1 cellular context compared by ENCODE assay signal in genomic region chr4:83728191-83728590, GRCh38.
TF ChIP-seq lines count a peak whose summit lies in the region.

No MANE protein-coding gene starts in this region.

TF ChIP-seq in K562, 482 proteins besides CTCF, POLR2A, EP300 and RAD21 (continued from another document and continues in another):
- TF ChIP-seq ZNF740 (CRISPR knock-in tag; IDR thresholded peaks at IDR 0.05): no peak
- peak in 1 of 2 experiments; percentile 62; a peak in 1 of 4 replicates for TF ChIP-seq ZNF740 (tag; IDR thresholded peaks at IDR 0.05)
- no peak for TF ChIP-seq ZC3H8 (IDR thresholded peaks at IDR 0.05)
- no peak for TF ChIP-seq CCNT2 (IDR thresholded peaks at IDR 0.05; ENCODE audit: borderline replicate concordance, extremely low read depth, insufficient read length, low read depth, low read length)
- TF ChIP-seq KDM4B (IDR thresholded peaks at IDR 0.05; ENCODE audit: borderline replicate concordance in 2 of 2, low read depth in 1 of 2): no peak
- TF ChIP-seq ILF3 (IDR thresholded peaks at IDR 0.05; ENCODE audit: borderline replicate concordance): no peak
- TF ChIP-seq WHSC1 (IDR thresholded peaks at IDR 0.05; ENCODE audit: low read length): no peak
- no peak for TF ChIP-seq ZNF592 (IDR thresholded peaks at IDR 0.05)
- TF ChIP-seq LEF1 (IDR thresholded peaks at IDR 0.05): no peak
- peak; percentile 66; the same call in 1 of the 2 replicates for TF ChIP-seq PTTG1 (tag; IDR thresholded peaks at IDR 0.05; ENCODE audit: low read depth)
- TF ChIP-seq ZNF583 (CRISPR knock-in tag; IDR thresholded peaks at IDR 0.05): no peak
- no peak for TF ChIP-seq PATZ1 (CRISPR knock-in tag; IDR thresholded peaks at IDR 0.05; ENCODE audit: borderline replicate concordance)
- TF ChIP-seq CREB3L1 (IDR thresholded peaks at IDR 0.05; ENCODE audit: borderline replicate concordance, low read depth): no peak
- TF ChIP-seq ZNF12 (CRISPR knock-in tag; IDR thresholded peaks at IDR 0.05): no peak
- TF ChIP-seq GTF2E2 (tag; IDR thresholded peaks at IDR 0.05): no peak
- TF ChIP-seq POLR2H (tag; IDR thresholded peaks at IDR 0.05; ENCODE audit: low read depth): no peak
- no peak for TF ChIP-seq KAT8 (IDR thresholded peaks at IDR 0.05; ENCODE audit: low read depth)
- no peak for TF ChIP-seq ZBTB5 (IDR thresholded peaks at IDR 0.05)
- TF ChIP-seq TRIM28 (IDR thresholded peaks at IDR 0.05): no peak
- no peak for TF ChIP-seq SETDB1 (IDR thresholded peaks at IDR 0.05; ENCODE audit: low read length)
- TF ChIP-seq TAF9B (IDR thresholded peaks at IDR 0.05; ENCODE audit: partially characterized antibody): no peak
- TF ChIP-seq BHLHE40 (IDR thresholded peaks at IDR 0.05; ENCODE audit: low read length): no peak
- TF ChIP-seq USF2 (CRISPR knock-in tag; IDR thresholded peaks at IDR 0.05): no peak
- TF ChIP-seq FOXJ3 (CRISPR knock-in tag; IDR thresholded peaks at IDR 0.05): no peak
- TF ChIP-seq HOXB6 (CRISPR knock-in tag; IDR thresholded peaks at IDR 0.05; ENCODE audit: borderline replicate concordance): no peak
- TF ChIP-seq ZNF75A (CRISPR knock-in tag; IDR thresholded peaks at IDR 0.05): no peak
- TF ChIP-seq MLX (CRISPR knock-in tag; conservative IDR thresholded peaks at IDR 0.05): no peak
- no peak for TF ChIP-seq CHD2 (IDR thresholded peaks at IDR 0.05; ENCODE audit: low read depth, low read length)
- no peak for TF ChIP-seq ZNF586 (CRISPR knock-in tag; conservative IDR thresholded peaks at IDR 0.05)
- TF ChIP-seq CUX1 (CRISPR knock-in tag; IDR thresholded peaks at IDR 0.05): no peak
- TF ChIP-seq ZNF589 (CRISPR knock-in tag; IDR thresholded peaks at IDR 0.05; ENCODE audit: low read depth): 0 out of 2 replicates have a peak, but pooled peaks have one; percentile 23
- TF ChIP-seq NR2C1 (IDR thresholded peaks at IDR 0.05): no peak
- TF ChIP-seq NR2C1 (tag; IDR thresholded peaks at IDR 0.05): peak; percentile 46; the same call in 1 of the 2 replicates
- 0 out of 2 replicates have a peak, but pooled peaks have one; percentile 58 for TF ChIP-seq DMBX1 (CRISPR knock-in tag; IDR thresholded peaks at IDR 0.05; ENCODE audit: borderline replicate concordance)
- TF ChIP-seq RBM22 (IDR thresholded peaks at IDR 0.05; ENCODE audit: low read depth, low read length, poor library complexity, severe bottlenecking): no peak
- TF ChIP-seq SRF (CRISPR knock-in tag; IDR thresholded peaks at IDR 0.05): no peak
- no peak for TF ChIP-seq ZFP1 (CRISPR knock-in tag; IDR thresholded peaks at IDR 0.05)
- TF ChIP-seq GMEB1 (CRISPR knock-in tag; IDR thresholded peaks at IDR 0.05): no peak
